8 cellular contexts compared by ENCODE assay signal in genomic region chr4:2755821-2756690, GRCh38. TPM values are rescaled to one million over a fixed set of nuclear protein-coding genes. Genes with fewer than 3 reads are reported as not detected.
DNase-seq lines count a peak whose midpoint lies in the region; ATAC-seq and TF ChIP-seq lines count a peak whose summit lies in the region.

TNIP2 (minus strand) TSS chr4:2756336; CDS start chr4:2756289, 47 bp downstream.

- peak; percentile 12 for TF ChIP-seq CTCF in parathyroid adenoma (IDR thresholded peaks at IDR 0.05)
- peak; percentile 25 to 74 (median 38) for TF ChIP-seq CTCF in tibial nerve (IDR thresholded peaks at IDR 0.05)

- H3K9me3 Mint-ChIP-seq in activated naive CD8-positive, alpha-beta T cell treated with anti-CD3 and anti-CD28 coated beads for 36 hours = no peaks in the 10 kb centered on the region

- no peak within 1 kb of the TSS for H3K9ac ChIP-seq in parathyroid adenoma

- intact Hi-C loops in Right ventricle myocardium inferior (cut with DNase I) = loop anchor here (5.0 kb wide), 2 partner anchors 44 to 494 kb away; partner anchors contain the start of gene MXD4

- DNase-seq in DMS79 treated with DMSO at 0.1 percent for 48 hours (lab: John Stamatoyannopoulos, UW) (peak; percentile 22), SKM-1 treated with dmso at 0.1 percent for 144 hours (lab: John Stamatoyannopoulos, UW; ENCODE audit: unreplicated experiment) (peak; percentile 79), Right ventricle myocardium inferior (ENCODE audit: missing footprints) (peak; percentile 94), tibial nerve (ENCODE audit: low spot score in 2 of 2) (peak; percentile 71 to 79)
- peak; percentile 82 for DNase-seq in activated naive CD8-positive, alpha-beta T cell treated with anti-CD3 and anti-CD28 coated beads for 36 hours

- no peaks in the 10 kb centered on the region for H3K79me2 ChIP-seq in parathyroid adenoma

- H3K27ac Mint-ChIP-seq in activated naive CD8-positive, alpha-beta T cell treated with anti-CD3 and anti-CD28 coated beads for 36 hours = peak within 1 kb of the TSS; percentile 75

- H3K27me3 ChIP-seq in parathyroid adenoma (ENCODE audit: control insufficient read depth, insufficient read depth, low read length) (no peaks in the 10 kb centered on the region), tibial nerve (no peaks in the 10 kb centered on the region)

- 0 to 1% methylated on average over 7 to 48 of the region's 96 CpGs for WGBS in tibial nerve, 2 donors

- ATAC-seq in GM21528 (IDR thresholded peaks at IDR 0.05; ENCODE audit: low FRiP score, unreplicated experiment) (peak; percentile 73), Right ventricle myocardium inferior (peak; percentile 89)

- H2AFZ ChIP-seq in parathyroid adenoma = peak within 1 kb of the TSS; percentile 82

- H3K27ac ChIP-seq in KOPT-K1 (ENCODE audit: low read depth, low read length, poor library complexity, severe bottlenecking) (peak within 1 kb of the TSS; percentile 76), parathyroid adenoma (peak within 1 kb of the TSS; percentile 32), tibial nerve (peak within 1 kb of the TSS; percentile 32 to 93 (median 86))

- peak within 1 kb of the TSS; percentile 66 for H3K4me3 ChIP-seq in parathyroid adenoma (ENCODE audit: low read depth, low read length)
- peak within 1 kb of the TSS; percentile 69 to 86 (median 78) for H3K4me3 ChIP-seq in tibial nerve

- TF ChIP-seq EP300 in tibial nerve (IDR thresholded peaks at IDR 0.05) = peak in 1 of 2 donors; percentile 28

- H3K36me3 Mint-ChIP-seq in activated naive CD8-positive, alpha-beta T cell treated with anti-CD3 and anti-CD28 coated beads for 36 hours = peaks cover 4% of the 10 kb centered on the region

- H3K9me3 ChIP-seq in KOPT-K1 (ENCODE audit: insufficient read depth, low read length, poor library complexity, severe bottlenecking) (no peaks in the 10 kb centered on the region), parathyroid adenoma (ENCODE audit: control insufficient read depth, low read length) (no peaks in the 10 kb centered on the region), tibial nerve (no peaks in the 10 kb centered on the region)

- peak; percentile 10 to 55 for TF ChIP-seq POLR2A in tibial nerve (IDR thresholded peaks at IDR 0.05)

- H3K4me1 ChIP-seq in parathyroid adenoma (no peaks in the 10 kb centered on the region), tibial nerve (peaks cover 0 to 45% (median 11%) of the 10 kb centered on the region in 4 donors)

- no peaks in the 10 kb centered on the region for H3K27me3 Mint-ChIP-seq in activated naive CD8-positive, alpha-beta T cell treated with anti-CD3 and anti-CD28 coated beads for 36 hours

- peaks cover 24% of the 10 kb centered on the region for H3K4me1 Mint-ChIP-seq in activated naive CD8-positive, alpha-beta T cell treated with anti-CD3 and anti-CD28 coated beads for 36 hours

- peak within 1 kb of the TSS; percentile 58 for H3K4me2 ChIP-seq in parathyroid adenoma (ENCODE audit: low read length)

- H3K4me3 Mint-ChIP-seq in activated naive CD8-positive, alpha-beta T cell treated with anti-CD3 and anti-CD28 coated beads for 36 hours = peak within 1 kb of the TSS; percentile 84

- H3K36me3 ChIP-seq in KOPT-K1 (ENCODE audit: insufficient read depth, low read length) (peaks cover 17% of the 10 kb centered on the region; the same call in 1 of the 2 replicates), parathyroid adenoma (ENCODE audit: control insufficient read depth, insufficient read depth, low read length) (no peaks in the 10 kb centered on the region), tibial nerve (peaks cover 0 to 11% (median 0%) of the 10 kb centered on the region in 3 donors)

RNA-seq across cellular contexts. Expression of gene TNIP2, which starts in this region (rescaled TPM):
- total RNA-seq in activated naive CD8-positive, alpha-beta T cell treated with anti-CD3 and anti-CD28 coated beads for 36 hours = 10 to 100 TPM; 50.0 to 50.3 TPM
- total RNA-seq in Right ventricle myocardium inferior (29.6 TPM), tibial nerve (100 to 1,000 TPM in 1 of 4 donors, 10 to 100 TPM in 3; 78.3 to 110 (median 89.3) TPM)

Comparison
In these comparisons a context has a peak if more than half of its experiments do, and no peak if none do; other contexts are left out.
1. Peak in every context shown above with its lines: DNase-seq, ATAC-seq, H3K4me3 ChIP-seq and H3K27ac ChIP-seq.
2. DNase-seq: peak in every context shown above with its lines; median percentile 94 in Right ventricle myocardium inferior; 82 in activated naive CD8-positive, alpha-beta T cell treated with anti-CD3 and anti-CD28 coated beads for 36 hours; 79 in SKM-1 treated with dmso at 0.1 percent for 144 hours; 75 in tibial nerve; 22 in DMS79 treated with DMSO at 0.1 percent for 48 hours.
3. H3K27ac ChIP-seq: peak in every context shown above with its lines; median percentile 86 in tibial nerve; 76 in KOPT-K1; 32 in parathyroid adenoma.